Comparison of ENCODE assay signal across 1 cellular context in the genomic region with DNA sequence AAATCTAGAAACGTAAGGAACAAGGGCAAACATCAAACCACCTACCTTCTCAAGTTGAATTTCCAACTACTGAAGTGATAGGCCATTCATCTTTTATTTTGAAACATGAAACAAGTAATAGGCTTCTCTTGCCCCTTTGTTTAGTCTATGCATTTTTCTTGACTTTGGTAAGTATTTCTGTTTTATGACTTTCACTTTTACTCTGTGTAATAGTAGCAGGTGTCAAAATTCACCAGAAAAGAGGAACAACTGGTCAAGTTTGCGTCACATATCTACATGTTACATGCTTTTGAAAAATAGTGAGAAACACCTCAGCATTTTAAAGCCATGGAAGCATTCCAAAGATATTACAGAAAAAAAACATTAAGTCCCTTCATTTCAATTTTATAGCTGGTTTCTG.
TF ChIP-seq lines count a peak whose summit lies in the region.

No MANE protein-coding gene starts in this region.

TF ChIP-seq in GM12878, 131 proteins besides CTCF, POLR2A, EP300 and RAD21 (continued from another document and continues in another):
- TF ChIP-seq, protein P1, sequence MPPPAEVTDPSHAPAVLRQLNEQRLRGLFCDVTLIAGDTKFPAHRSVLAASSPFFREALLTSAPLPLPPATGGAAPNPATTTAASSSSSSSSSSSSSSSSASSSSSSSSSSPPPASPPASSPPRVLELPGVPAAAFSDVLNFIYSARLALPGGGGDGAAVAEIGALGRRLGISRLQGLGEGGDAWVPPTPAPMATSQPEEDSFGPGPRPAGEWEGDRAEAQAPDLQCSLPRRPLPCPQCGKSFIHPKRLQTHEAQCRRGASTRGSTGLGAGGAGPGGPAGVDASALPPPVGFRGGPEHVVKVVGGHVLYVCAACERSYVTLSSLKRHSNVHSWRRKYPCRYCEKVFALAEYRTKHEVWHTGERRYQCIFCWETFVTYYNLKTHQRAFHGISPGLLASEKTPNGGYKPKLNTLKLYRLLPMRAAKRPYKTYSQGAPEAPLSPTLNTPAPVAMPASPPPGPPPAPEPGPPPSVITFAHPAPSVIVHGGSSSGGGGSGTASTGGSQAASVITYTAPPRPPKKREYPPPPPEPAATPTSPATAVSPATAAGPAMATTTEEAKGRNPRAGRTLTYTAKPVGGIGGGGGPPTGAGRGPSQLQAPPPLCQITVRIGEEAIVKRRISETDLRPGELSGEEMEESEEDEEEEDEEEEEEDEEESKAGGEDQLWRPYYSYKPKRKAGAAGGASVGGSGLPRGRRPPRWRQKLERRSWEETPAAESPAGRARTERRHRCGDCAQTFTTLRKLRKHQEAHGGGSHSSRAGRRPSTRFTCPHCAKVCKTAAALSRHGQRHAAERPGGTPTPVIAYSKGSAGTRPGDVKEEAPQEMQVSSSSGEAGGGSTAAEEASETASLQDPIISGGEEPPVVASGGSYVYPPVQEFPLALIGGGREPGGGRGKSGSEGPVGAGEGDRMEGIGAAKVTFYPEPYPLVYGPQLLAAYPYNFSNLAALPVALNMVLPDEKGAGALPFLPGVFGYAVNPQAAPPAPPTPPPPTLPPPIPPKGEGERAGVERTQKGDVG (CRISPR knock-in tag; IDR thresholded peaks at IDR 0.05) = no peak
- TF ChIP-seq ATF7 (IDR thresholded peaks at IDR 0.05; ENCODE audit: low read depth) = peak; percentile 82
- TF ChIP-seq CHD4 (IDR thresholded peaks at IDR 0.05) = no peak
- peak; percentile 82; the same call in 1 of the 2 replicates for TF ChIP-seq BACH1 (IDR thresholded peaks at IDR 0.05; ENCODE audit: borderline replicate concordance)
- TF ChIP-seq, protein P2, sequence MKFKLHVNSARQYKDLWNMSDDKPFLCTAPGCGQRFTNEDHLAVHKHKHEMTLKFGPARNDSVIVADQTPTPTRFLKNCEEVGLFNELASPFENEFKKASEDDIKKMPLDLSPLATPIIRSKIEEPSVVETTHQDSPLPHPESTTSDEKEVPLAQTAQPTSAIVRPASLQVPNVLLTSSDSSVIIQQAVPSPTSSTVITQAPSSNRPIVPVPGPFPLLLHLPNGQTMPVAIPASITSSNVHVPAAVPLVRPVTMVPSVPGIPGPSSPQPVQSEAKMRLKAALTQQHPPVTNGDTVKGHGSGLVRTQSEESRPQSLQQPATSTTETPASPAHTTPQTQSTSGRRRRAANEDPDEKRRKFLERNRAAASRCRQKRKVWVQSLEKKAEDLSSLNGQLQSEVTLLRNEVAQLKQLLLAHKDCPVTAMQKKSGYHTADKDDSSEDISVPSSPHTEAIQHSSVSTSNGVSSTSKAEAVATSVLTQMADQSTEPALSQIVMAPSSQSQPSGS (IDR thresholded peaks at IDR 0.05; ENCODE audit: low read length) = peak; percentile 77
- no peak for TF ChIP-seq SUPT20H (IDR thresholded peaks at IDR 0.05; ENCODE audit: borderline replicate concordance, control insufficient read depth, low read depth, low read length)
- no peak for TF ChIP-seq MYB (IDR thresholded peaks at IDR 0.05; ENCODE audit: borderline replicate concordance, low read depth, low read length)
- TF ChIP-seq IKZF2 (IDR thresholded peaks at IDR 0.05) = peak; percentile 88 to 93; a peak in 3 of 4 replicates
- TF ChIP-seq, protein P3, sequence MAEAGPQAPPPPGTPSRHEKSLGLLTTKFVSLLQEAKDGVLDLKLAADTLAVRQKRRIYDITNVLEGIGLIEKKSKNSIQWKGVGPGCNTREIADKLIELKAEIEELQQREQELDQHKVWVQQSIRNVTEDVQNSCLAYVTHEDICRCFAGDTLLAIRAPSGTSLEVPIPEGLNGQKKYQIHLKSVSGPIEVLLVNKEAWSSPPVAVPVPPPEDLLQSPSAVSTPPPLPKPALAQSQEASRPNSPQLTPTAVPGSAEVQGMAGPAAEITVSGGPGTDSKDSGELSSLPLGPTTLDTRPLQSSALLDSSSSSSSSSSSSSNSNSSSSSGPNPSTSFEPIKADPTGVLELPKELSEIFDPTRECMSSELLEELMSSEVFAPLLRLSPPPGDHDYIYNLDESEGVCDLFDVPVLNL (IDR thresholded peaks at IDR 0.05; ENCODE audit: low read depth, low read length) = no peak
- TF ChIP-seq, protein P4, sequence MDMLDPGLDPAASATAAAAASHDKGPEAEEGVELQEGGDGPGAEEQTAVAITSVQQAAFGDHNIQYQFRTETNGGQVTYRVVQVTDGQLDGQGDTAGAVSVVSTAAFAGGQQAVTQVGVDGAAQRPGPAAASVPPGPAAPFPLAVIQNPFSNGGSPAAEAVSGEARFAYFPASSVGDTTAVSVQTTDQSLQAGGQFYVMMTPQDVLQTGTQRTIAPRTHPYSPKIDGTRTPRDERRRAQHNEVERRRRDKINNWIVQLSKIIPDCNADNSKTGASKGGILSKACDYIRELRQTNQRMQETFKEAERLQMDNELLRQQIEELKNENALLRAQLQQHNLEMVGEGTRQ (IDR thresholded peaks at IDR 0.05; ENCODE audit: borderline replicate concordance, low read depth, low read length) = no peak
- peak; percentile 84 for TF ChIP-seq CREM (IDR thresholded peaks at IDR 0.05; ENCODE audit: low read depth)
- TF ChIP-seq SIX5 (IDR thresholded peaks at IDR 0.05; ENCODE audit: low read depth, low read length, severe bottlenecking) = no peak
- 0 out of 2 replicates have a peak, but pooled peaks have one; percentile 23 for TF ChIP-seq MEF2A (IDR thresholded peaks at IDR 0.05; ENCODE audit: insufficient read depth, low read depth, low read length)
- TF ChIP-seq NFYA (IDR thresholded peaks at IDR 0.05; ENCODE audit: borderline replicate concordance, low read depth, low read length) = no peak
- peak; percentile 56; the same call in 1 of the 2 replicates for TF ChIP-seq TCF12 (IDR thresholded peaks at IDR 0.05; ENCODE audit: low read depth, low read length)
- TF ChIP-seq PAX8 (IDR thresholded peaks at IDR 0.05) = no peak
- TF ChIP-seq JUNB (IDR thresholded peaks at IDR 0.05) = peak; percentile 83
- TF ChIP-seq NRF1 (conservative IDR thresholded peaks at IDR 0.05; ENCODE audit: low read depth, low read length) = no peak
- TF ChIP-seq STAT1 (conservative IDR thresholded peaks at IDR 0.05) = no peak
- TF ChIP-seq CHD1 (IDR thresholded peaks at IDR 0.05; ENCODE audit: low read depth, low read length) = no peak
- no peak for TF ChIP-seq ELK1 (IDR thresholded peaks at IDR 0.05; ENCODE audit: low read depth, low read length)
- peak; percentile 66; the same call in 1 of the 2 replicates for TF ChIP-seq RUNX3 (IDR thresholded peaks at IDR 0.05; ENCODE audit: low read length)
- no peak for TF ChIP-seq ZBTB11 (CRISPR knock-in tag; IDR thresholded peaks at IDR 0.05)
- TF ChIP-seq CREB1 (IDR thresholded peaks at IDR 0.05; ENCODE audit: low read depth) = peak; percentile 89
- no peak for TF ChIP-seq NR2C1 (IDR thresholded peaks at IDR 0.05)
- no peak for TF ChIP-seq ZNF384 (IDR thresholded peaks at IDR 0.05; ENCODE audit: borderline replicate concordance, low read depth, low read length)
- TF ChIP-seq ZNF592 (IDR thresholded peaks at IDR 0.05) = peak; percentile 88
- TF ChIP-seq IKZF1 (conservative IDR thresholded peaks at IDR 0.05) = peak; percentile 69
- TF ChIP-seq, protein P5, sequence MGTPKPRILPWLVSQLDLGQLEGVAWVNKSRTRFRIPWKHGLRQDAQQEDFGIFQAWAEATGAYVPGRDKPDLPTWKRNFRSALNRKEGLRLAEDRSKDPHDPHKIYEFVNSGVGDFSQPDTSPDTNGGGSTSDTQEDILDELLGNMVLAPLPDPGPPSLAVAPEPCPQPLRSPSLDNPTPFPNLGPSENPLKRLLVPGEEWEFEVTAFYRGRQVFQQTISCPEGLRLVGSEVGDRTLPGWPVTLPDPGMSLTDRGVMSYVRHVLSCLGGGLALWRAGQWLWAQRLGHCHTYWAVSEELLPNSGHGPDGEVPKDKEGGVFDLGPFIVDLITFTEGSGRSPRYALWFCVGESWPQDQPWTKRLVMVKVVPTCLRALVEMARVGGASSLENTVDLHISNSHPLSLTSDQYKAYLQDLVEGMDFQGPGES (IDR thresholded peaks at IDR 0.05) = no peak
- TF ChIP-seq DPF2 (IDR thresholded peaks at IDR 0.05) = peak; percentile 92
- no peak for TF ChIP-seq RCOR1 (conservative IDR thresholded peaks at IDR 0.05; ENCODE audit: low read depth, low read length)
- TF ChIP-seq SPI1 (IDR thresholded peaks at IDR 0.05; ENCODE audit: borderline replicate concordance, insufficient read depth, low read depth, low read length) = peak; percentile 67
- TF ChIP-seq, protein P6, sequence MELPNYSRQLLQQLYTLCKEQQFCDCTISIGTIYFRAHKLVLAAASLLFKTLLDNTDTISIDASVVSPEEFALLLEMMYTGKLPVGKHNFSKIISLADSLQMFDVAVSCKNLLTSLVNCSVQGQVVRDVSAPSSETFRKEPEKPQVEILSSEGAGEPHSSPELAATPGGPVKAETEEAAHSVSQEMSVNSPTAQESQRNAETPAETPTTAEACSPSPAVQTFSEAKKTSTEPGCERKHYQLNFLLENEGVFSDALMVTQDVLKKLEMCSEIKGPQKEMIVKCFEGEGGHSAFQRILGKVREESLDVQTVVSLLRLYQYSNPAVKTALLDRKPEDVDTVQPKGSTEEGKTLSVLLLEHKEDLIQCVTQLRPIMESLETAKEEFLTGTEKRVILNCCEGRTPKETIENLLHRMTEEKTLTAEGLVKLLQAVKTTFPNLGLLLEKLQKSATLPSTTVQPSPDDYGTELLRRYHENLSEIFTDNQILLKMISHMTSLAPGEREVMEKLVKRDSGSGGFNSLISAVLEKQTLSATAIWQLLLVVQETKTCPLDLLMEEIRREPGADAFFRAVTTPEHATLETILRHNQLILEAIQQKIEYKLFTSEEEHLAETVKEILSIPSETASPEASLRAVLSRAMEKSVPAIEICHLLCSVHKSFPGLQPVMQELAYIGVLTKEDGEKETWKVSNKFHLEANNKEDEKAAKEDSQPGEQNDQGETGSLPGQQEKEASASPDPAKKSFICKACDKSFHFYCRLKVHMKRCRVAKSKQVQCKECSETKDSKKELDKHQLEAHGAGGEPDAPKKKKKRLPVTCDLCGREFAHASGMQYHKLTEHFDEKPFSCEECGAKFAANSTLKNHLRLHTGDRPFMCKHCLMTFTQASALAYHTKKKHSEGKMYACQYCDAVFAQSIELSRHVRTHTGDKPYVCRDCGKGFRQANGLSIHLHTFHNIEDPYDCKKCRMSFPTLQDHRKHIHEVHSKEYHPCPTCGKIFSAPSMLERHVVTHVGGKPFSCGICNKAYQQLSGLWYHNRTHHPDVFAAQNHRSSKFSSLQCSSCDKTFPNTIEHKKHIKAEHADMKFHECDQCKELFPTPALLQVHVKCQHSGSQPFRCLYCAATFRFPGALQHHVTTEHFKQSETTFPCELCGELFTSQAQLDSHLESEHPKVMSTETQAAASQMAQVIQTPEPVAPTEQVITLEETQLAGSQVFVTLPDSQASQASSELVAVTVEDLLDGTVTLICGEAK (IDR thresholded peaks at IDR 0.05; ENCODE audit: borderline replicate concordance) = no peak
- TF ChIP-seq HDAC2 (IDR thresholded peaks at IDR 0.05) = no peak
- TF ChIP-seq GABPA (IDR thresholded peaks at IDR 0.05; ENCODE audit: low read depth) = no peak
- TF ChIP-seq SREBF1 (IDR thresholded peaks at IDR 0.05; ENCODE audit: low read length) = no peak
- no peak for TF ChIP-seq CBX3 (IDR thresholded peaks at IDR 0.05; ENCODE audit: borderline replicate concordance, low read depth)
- no peak for TF ChIP-seq FOS (IDR thresholded peaks at IDR 0.05; ENCODE audit: borderline replicate concordance, extremely low read depth, insufficient read length)
